In the genomic region with DNA sequence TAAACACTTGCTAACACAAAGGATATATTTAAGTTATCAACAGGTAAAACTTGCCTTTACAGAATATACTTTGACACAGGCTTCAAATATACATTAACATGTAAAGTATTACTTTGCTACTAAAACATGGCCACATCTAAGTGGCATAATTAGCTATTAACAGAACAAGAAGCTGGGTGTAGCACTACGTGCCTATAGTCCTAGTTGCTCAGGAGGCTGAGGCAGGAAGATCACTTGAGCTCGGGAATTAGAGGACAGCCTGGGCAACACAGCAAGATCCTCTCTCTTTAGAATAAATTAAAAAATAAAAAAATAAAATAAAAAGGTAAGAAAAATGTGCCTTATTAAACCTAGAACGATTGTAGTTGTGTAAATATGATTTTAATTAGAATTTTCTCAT, we compare ENCODE assay signal across 31 cellular contexts.
"Had no signal": no experiment of that assay in that cellular context is flagged by ENCODE, and none has a peak within 500 bp of the region (broad histone marks: within the 10 kb centered on the region; RNA-seq: fewer than 3 reads in every experiment).

No MANE protein-coding gene starts in this region.

- H3K4me1 Mint-ChIP-seq: neural crest cell; stimulated activated memory B cell treated with anti-CD40 and anti-IgM and Interleukin-4, amounts not matched to agents 10 μg/mL and 1 μg/mL and 100 μg/mL, for 72 hours had no signal

- H3K27me3 ChIP-seq: ovary, right lobe of liver, sigmoid colon, suprapubic skin, testis, tibial artery, transverse colon, upper lobe of right lung, uterus had no signal

- DNase-seq: naive B cell; naive thymus-derived CD8-positive, alpha-beta T cell; nephron progenitor cell; occipital lobe; ovary; posterior cingulate gyrus; retina; right cardiac atrium; right lobe of liver; sigmoid colon; small intestine; stimulated activated CD4-positive, alpha-beta T cell treated with anti-CD3 and anti-CD28 coated beads, Interleukin-15, amount 100 ng/mL, for 24 hours; stimulated activated CD4-positive, alpha-beta T cell treated with anti-CD3 and anti-CD28 coated beads, Interleukin-4, amount 100 ng/mL, for 1 hour; stimulated activated CD4-positive, alpha-beta T cell treated with anti-CD3 and anti-CD28 coated beads, Interleukin-4, amount 100 ng/mL, for 4 hours; stimulated activated CD8-positive, alpha-beta memory T cell treated with anti-CD3 and anti-CD28 coated beads, Interleukin-4, amount 100 ng/mL, for 48 hours; stimulated activated naive CD4-positive, alpha-beta T cell; stimulated activated naive CD8-positive, alpha-beta T cell treated with anti-CD3 and anti-CD28 coated beads, Interleukin-15, amount 100 ng/mL, for 72 hours; stimulated activated naive CD8-positive, alpha-beta T cell treated with anti-CD3 and anti-CD28 coated beads, Interleukin-15, Interleukin-2, amounts not matched to agents 100 U/mL and 50 U/mL, for 24 hours; substantia nigra; testis; tibial artery; transverse colon; upper lobe of right lung; uterus had no signal

- ATAC-seq: naive thymus-derived CD8-positive, alpha-beta T cell; natural killer cell treated with Interleukin-12 subunit alpha and Interleukin-12 subunit beta and Interleukin-15 and Interleukin-18, amount 100 ng/mL, for 72 hours; right cardiac atrium; right lobe of liver; stimulated activated memory B cell treated with anti-CD40 and anti-IgM and Interleukin-4, amounts not matched to agents 10 μg/mL and 1 μg/mL and 100 μg/mL, for 72 hours; stimulated activated naive CD8-positive, alpha-beta T cell treated with anti-CD3 and anti-CD28 coated beads, Interleukin-15, amount 100 ng/mL, for 72 hours; stimulated activated naive CD8-positive, alpha-beta T cell treated with anti-CD3 and anti-CD28 coated beads, Interleukin-15, Interleukin-2, amounts not matched to agents 100 U/mL and 50 U/mL, for 24 hours; upper lobe of right lung had no signal

- H3K4me1 ChIP-seq: parathyroid adenoma, right lobe of liver, sigmoid colon, suprapubic skin, testis, tibial artery, transverse colon, upper lobe of right lung, uterus had no signal

- H3K9me3 ChIP-seq: ovary, right lobe of liver, sigmoid colon, suprapubic skin, testis, tibial artery, transverse colon, upper lobe of right lung, uterus had no signal

- H3K27ac Mint-ChIP-seq: naive thymus-derived CD8-positive, alpha-beta T cell; natural killer cell treated with Interleukin-12 subunit alpha and Interleukin-12 subunit beta and Interleukin-15 and Interleukin-18, amount 100 ng/mL, for 72 hours; nephron progenitor cell; progenitor cell of endocrine pancreas; stimulated activated memory B cell treated with anti-CD40 and anti-IgM and Interleukin-4, amounts not matched to agents 10 μg/mL and 1 μg/mL and 100 μg/mL, for 72 hours; stimulated activated naive CD8-positive, alpha-beta T cell treated with anti-CD3 and anti-CD28 coated beads, Interleukin-15, amount 100 ng/mL, for 72 hours; type B pancreatic cell had no signal

- H3K36me3 ChIP-seq: ovary, right lobe of liver, transverse colon, uterus had no signal

- H3K36me3 Mint-ChIP-seq: natural killer cell treated with Interleukin-12 subunit alpha and Interleukin-12 subunit beta and Interleukin-15 and Interleukin-18, amount 100 ng/mL, for 72 hours had no signal

- H3K4me3 Mint-ChIP-seq: naive B cell; naive thymus-derived CD8-positive, alpha-beta T cell; natural killer cell treated with Interleukin-12 subunit alpha and Interleukin-12 subunit beta and Interleukin-15 and Interleukin-18, amount 100 ng/mL, for 72 hours; nephron progenitor cell; neural crest cell; stimulated activated memory B cell treated with anti-CD40 and anti-IgM and Interleukin-4, amounts not matched to agents 10 μg/mL and 1 μg/mL and 100 μg/mL, for 72 hours; stimulated activated naive CD8-positive, alpha-beta T cell treated with anti-CD3 and anti-CD28 coated beads, Interleukin-15, amount 100 ng/mL, for 72 hours; type B pancreatic cell had no signal

- H3K27ac ChIP-seq: ovary, parathyroid adenoma, right lobe of liver, sigmoid colon, suprapubic skin, testis, tibial artery, transverse colon, upper lobe of right lung, uterus had no signal

- H3K4me3 ChIP-seq: ovary, right lobe of liver, sigmoid colon, suprapubic skin, testis, tibial artery, transverse colon, upper lobe of right lung, uterus had no signal

- H3K27me3 Mint-ChIP-seq: naive B cell; naive thymus-derived CD8-positive, alpha-beta T cell; natural killer cell treated with Interleukin-12 subunit alpha and Interleukin-12 subunit beta and Interleukin-15 and Interleukin-18, amount 100 ng/mL, for 72 hours; progenitor cell of endocrine pancreas; stimulated activated memory B cell treated with anti-CD40 and anti-IgM and Interleukin-4, amounts not matched to agents 10 μg/mL and 1 μg/mL and 100 μg/mL, for 72 hours; stimulated activated naive CD8-positive, alpha-beta T cell treated with anti-CD3 and anti-CD28 coated beads, Interleukin-15, amount 100 ng/mL, for 72 hours; type B pancreatic cell had no signal

- H3K9me3 Mint-ChIP-seq: naive B cell; naive thymus-derived CD8-positive, alpha-beta T cell; natural killer cell treated with Interleukin-12 subunit alpha and Interleukin-12 subunit beta and Interleukin-15 and Interleukin-18, amount 100 ng/mL, for 72 hours; nephron progenitor cell; neural crest cell; stimulated activated memory B cell treated with anti-CD40 and anti-IgM and Interleukin-4, amounts not matched to agents 10 μg/mL and 1 μg/mL and 100 μg/mL, for 72 hours; stimulated activated naive CD8-positive, alpha-beta T cell treated with anti-CD3 and anti-CD28 coated beads, Interleukin-15, amount 100 ng/mL, for 72 hours; type B pancreatic cell had no signal
